Comparison of ENCODE assay signal across 1 cellular context in the genomic region with DNA sequence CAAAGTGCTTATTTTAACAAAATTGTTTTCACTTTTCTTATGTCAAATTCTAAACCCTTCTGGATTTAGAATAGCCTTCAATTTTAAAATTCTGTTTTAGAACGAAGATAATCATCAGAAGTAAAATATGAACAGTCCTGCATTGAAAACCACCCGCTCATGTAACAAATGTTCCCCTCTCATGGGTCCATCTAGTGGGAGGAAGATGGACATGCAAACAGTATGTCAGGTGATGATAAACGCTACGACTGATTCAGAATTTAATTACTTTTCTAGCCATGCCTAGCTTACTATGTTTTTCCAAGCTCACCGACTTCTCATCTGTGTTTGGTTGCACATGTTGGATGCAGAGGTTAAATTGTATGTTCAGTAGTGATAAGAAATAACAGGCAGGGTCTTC.
TF ChIP-seq lines count a peak whose summit lies in the region.

No MANE protein-coding gene starts in this region.

TF ChIP-seq in H1, 55 proteins besides CTCF, POLR2A, EP300 and RAD21:
- TF ChIP-seq, protein P1, sequence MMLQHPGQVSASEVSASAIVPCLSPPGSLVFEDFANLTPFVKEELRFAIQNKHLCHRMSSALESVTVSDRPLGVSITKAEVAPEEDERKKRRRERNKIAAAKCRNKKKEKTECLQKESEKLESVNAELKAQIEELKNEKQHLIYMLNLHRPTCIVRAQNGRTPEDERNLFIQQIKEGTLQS (IDR thresholded peaks at IDR 0.05; ENCODE audit: insufficient read depth, low read depth, low read length) = no peak
- TF ChIP-seq FOSL1 (IDR thresholded peaks at IDR 0.05; ENCODE audit: insufficient read depth, low read depth, low read length) = no peak
- TF ChIP-seq ASH2L (IDR thresholded peaks at IDR 0.05; ENCODE audit: low read length) = no peak
- TF ChIP-seq KDM1A (IDR thresholded peaks at IDR 0.05; ENCODE audit: borderline replicate concordance, low read length) = no peak
- no peak for TF ChIP-seq JUND (IDR thresholded peaks at IDR 0.05; ENCODE audit: low read length)
- no peak for TF ChIP-seq SUZ12 (IDR thresholded peaks at IDR 0.05; ENCODE audit: low read length)
- no peak for TF ChIP-seq TEAD4 (IDR thresholded peaks at IDR 0.05; ENCODE audit: low read depth, low read length)
- no peak for TF ChIP-seq EGR1 (IDR thresholded peaks at IDR 0.05; ENCODE audit: borderline replicate concordance, low read depth, low read length)
- no peak for TF ChIP-seq NRF1 (IDR thresholded peaks at IDR 0.05; ENCODE audit: low read depth, low read length)
- TF ChIP-seq JUN (IDR thresholded peaks at IDR 0.05; ENCODE audit: low read depth, low read length) = no peak
- TF ChIP-seq, protein P2, sequence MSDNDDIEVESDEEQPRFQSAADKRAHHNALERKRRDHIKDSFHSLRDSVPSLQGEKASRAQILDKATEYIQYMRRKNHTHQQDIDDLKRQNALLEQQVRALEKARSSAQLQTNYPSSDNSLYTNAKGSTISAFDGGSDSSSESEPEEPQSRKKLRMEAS (IDR thresholded peaks at IDR 0.05) = no peak
- no peak for TF ChIP-seq CBX5 (IDR thresholded peaks at IDR 0.05; ENCODE audit: low read depth, low read length)
- TF ChIP-seq HDAC6 (IDR thresholded peaks at IDR 0.05; ENCODE audit: low read depth, low read length) = no peak
- TF ChIP-seq, protein P3, sequence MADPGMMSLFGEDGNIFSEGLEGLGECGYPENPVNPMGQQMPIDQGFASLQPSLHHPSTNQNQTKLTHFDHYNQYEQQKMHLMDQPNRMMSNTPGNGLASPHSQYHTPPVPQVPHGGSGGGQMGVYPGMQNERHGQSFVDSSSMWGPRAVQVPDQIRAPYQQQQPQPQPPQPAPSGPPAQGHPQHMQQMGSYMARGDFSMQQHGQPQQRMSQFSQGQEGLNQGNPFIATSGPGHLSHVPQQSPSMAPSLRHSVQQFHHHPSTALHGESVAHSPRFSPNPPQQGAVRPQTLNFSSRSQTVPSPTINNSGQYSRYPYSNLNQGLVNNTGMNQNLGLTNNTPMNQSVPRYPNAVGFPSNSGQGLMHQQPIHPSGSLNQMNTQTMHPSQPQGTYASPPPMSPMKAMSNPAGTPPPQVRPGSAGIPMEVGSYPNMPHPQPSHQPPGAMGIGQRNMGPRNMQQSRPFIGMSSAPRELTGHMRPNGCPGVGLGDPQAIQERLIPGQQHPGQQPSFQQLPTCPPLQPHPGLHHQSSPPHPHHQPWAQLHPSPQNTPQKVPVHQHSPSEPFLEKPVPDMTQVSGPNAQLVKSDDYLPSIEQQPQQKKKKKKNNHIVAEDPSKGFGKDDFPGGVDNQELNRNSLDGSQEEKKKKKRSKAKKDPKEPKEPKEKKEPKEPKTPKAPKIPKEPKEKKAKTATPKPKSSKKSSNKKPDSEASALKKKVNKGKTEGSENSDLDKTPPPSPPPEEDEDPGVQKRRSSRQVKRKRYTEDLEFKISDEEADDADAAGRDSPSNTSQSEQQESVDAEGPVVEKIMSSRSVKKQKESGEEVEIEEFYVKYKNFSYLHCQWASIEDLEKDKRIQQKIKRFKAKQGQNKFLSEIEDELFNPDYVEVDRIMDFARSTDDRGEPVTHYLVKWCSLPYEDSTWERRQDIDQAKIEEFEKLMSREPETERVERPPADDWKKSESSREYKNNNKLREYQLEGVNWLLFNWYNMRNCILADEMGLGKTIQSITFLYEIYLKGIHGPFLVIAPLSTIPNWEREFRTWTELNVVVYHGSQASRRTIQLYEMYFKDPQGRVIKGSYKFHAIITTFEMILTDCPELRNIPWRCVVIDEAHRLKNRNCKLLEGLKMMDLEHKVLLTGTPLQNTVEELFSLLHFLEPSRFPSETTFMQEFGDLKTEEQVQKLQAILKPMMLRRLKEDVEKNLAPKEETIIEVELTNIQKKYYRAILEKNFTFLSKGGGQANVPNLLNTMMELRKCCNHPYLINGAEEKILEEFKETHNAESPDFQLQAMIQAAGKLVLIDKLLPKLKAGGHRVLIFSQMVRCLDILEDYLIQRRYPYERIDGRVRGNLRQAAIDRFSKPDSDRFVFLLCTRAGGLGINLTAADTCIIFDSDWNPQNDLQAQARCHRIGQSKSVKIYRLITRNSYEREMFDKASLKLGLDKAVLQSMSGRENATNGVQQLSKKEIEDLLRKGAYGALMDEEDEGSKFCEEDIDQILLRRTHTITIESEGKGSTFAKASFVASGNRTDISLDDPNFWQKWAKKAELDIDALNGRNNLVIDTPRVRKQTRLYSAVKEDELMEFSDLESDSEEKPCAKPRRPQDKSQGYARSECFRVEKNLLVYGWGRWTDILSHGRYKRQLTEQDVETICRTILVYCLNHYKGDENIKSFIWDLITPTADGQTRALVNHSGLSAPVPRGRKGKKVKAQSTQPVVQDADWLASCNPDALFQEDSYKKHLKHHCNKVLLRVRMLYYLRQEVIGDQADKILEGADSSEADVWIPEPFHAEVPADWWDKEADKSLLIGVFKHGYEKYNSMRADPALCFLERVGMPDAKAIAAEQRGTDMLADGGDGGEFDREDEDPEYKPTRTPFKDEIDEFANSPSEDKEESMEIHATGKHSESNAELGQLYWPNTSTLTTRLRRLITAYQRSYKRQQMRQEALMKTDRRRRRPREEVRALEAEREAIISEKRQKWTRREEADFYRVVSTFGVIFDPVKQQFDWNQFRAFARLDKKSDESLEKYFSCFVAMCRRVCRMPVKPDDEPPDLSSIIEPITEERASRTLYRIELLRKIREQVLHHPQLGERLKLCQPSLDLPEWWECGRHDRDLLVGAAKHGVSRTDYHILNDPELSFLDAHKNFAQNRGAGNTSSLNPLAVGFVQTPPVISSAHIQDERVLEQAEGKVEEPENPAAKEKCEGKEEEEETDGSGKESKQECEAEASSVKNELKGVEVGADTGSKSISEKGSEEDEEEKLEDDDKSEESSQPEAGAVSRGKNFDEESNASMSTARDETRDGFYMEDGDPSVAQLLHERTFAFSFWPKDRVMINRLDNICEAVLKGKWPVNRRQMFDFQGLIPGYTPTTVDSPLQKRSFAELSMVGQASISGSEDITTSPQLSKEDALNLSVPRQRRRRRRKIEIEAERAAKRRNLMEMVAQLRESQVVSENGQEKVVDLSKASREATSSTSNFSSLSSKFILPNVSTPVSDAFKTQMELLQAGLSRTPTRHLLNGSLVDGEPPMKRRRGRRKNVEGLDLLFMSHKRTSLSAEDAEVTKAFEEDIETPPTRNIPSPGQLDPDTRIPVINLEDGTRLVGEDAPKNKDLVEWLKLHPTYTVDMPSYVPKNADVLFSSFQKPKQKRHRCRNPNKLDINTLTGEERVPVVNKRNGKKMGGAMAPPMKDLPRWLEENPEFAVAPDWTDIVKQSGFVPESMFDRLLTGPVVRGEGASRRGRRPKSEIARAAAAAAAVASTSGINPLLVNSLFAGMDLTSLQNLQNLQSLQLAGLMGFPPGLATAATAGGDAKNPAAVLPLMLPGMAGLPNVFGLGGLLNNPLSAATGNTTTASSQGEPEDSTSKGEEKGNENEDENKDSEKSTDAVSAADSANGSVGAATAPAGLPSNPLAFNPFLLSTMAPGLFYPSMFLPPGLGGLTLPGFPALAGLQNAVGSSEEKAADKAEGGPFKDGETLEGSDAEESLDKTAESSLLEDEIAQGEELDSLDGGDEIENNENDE (IDR thresholded peaks at IDR 0.05; ENCODE audit: insufficient replicate concordance, low read length) = no peak
